ENCODE assay signal across 8 cellular contexts in the genomic region with DNA sequence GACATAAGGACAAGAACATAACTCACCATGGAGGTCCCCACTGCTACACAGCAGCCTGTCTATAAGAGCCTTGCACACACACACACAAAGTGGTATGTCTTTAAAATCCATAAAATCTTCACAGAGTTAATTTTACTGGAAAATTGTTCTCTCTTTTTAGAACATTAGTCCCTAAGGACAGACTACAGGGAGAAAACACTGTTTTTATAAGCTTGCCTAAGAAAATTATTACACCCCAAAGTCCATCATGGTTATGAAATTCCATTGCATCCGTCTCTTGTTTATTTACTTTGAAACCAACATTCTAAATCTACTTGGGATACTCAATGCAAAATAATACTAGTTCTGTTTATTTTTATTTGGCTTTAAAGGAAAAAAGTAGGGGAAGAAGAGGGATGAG.
"Had no signal": no experiment of that assay in that cellular context is flagged by ENCODE, and none has a peak within 500 bp of the region (broad histone marks: within the 10 kb centered on the region; RNA-seq: fewer than 3 reads in every experiment).

No MANE protein-coding gene starts in this region.

- H3K27ac ChIP-seq: GM23248 had no signal

- H3K36me3 ChIP-seq: HAP-1 had no signal

- H3K4me3 ChIP-seq: GM23248, HAP-1 had no signal

- ATAC-seq: HCT116 had no signal

- H3K4me1 ChIP-seq: HAP-1 had no signal

- H3K9me3 ChIP-seq: HAP-1 had no signal

- DNase-seq: GM23248, GOT3, H7, HFFc6, IMR-90 had no signal

- FAIRE-seq: HTR-8/SVneo had no signal
